In genomic region chr4:189881190-189881589, GRCh38 we compare ENCODE assay signal across 8 cellular contexts. TPM values are rescaled to one million over a fixed set of nuclear protein-coding genes. Genes with fewer than 3 reads are reported as not detected.
DNase-seq lines count a peak whose midpoint lies in the region; ATAC-seq and TF ChIP-seq lines count a peak whose summit lies in the region.
"Not testable (repeated sequence)": the region's sequence is repeated elsewhere in the genome, so short reads cannot be mapped to it uniquely, and the experiment has no call there.

No MANE protein-coding gene starts in this region.

- not testable (repeated sequence) for H3K9me3 ChIP-seq in right lobe of liver, ovary, thoracic aorta

- WGBS in right lobe of liver (ENCODE audit: insufficient coverage, low coverage, low lambda C conversion rate, missing lambda C conversion rate): 86% methylated on average over 15 of the region's 15 CpGs
- WGBS in ovary, 3 donors: 90 to 92% (median 90%) methylated on average over 15 of the region's 15 CpGs

- H3K27me3 ChIP-seq in right lobe of liver; ovary; thoracic aorta (replicated peaks; ENCODE audit: insufficient read depth): not testable (repeated sequence)

- not testable (repeated sequence) for H3K4me1 ChIP-seq in right lobe of liver; ovary (ENCODE audit: insufficient read depth); thoracic aorta (ENCODE audit: control insufficient read depth in 1 of 2, low read depth in 2 of 2)

- TF ChIP-seq POLR2A in right lobe of liver (IDR thresholded peaks at IDR 0.05); ovary (IDR thresholded peaks at IDR 0.05): not testable (repeated sequence)

- intact Hi-C loops in right lobe of liver (cut with DNase I); ovary (cut with DNase I): not testable (repeated sequence)

- not testable (repeated sequence) for TF ChIP-seq CTCF in fibroblast of mammary gland (conservative IDR thresholded peaks at IDR 0.05; ENCODE audit: control insufficient read depth, insufficient read depth, low read depth, low read length); right lobe of liver (IDR thresholded peaks at IDR 0.05); ovary (IDR thresholded peaks at IDR 0.05); thoracic aorta (IDR thresholded peaks at IDR 0.05)

- peak; percentile 79 for ATAC-seq in HG02885 (IDR thresholded peaks at IDR 0.05; ENCODE audit: poor library complexity, unreplicated experiment)
- ATAC-seq in right lobe of liver; thoracic aorta (ENCODE audit: insufficient number of reproducible peaks, low FRiP score, low read depth): not testable (repeated sequence)

- H3K27ac ChIP-seq in right lobe of liver, ovary, thoracic aorta: not testable (repeated sequence)

- DNase-seq in D341Med (ENCODE audit: low spot score) (peak; percentile 40), astrocyte of the hippocampus (ENCODE audit: low read depth, low spot score) (peak; percentile 4), fibroblast of mammary gland (ENCODE audit: low read depth) (peak; percentile 14), right lobe of liver (peak in 2 of 3 donors; percentile 58 to 60), ovary (peak in 3 of 5 donors; percentile 23 to 49 (median 24)), thoracic aorta (ENCODE audit: low spot score) (peak; percentile 12)
- peak; percentile 2 for DNase-seq in activated CD4-positive, alpha-beta T cell treated with anti-CD3 and anti-CD28 coated beads, Interleukin-2, amount 50 U/mL, for 1 hour

- not testable (repeated sequence) for H3K4me3 ChIP-seq in fibroblast of mammary gland (ENCODE audit: control insufficient read depth, low read depth, low read length); right lobe of liver; ovary; thoracic aorta

- not testable (repeated sequence) for TF ChIP-seq EP300 in ovary (IDR thresholded peaks at IDR 0.05)

- not testable (repeated sequence) for H3K36me3 ChIP-seq in right lobe of liver, ovary, thoracic aorta

RNA-seq across cellular contexts. Expression of gene FRG1, which starts 59.5 kb away (rescaled TPM):
- total RNA-seq in right lobe of liver: 10 to 100 TPM; 14.2 to 23.7 (median 18.0) TPM
- total RNA-seq in ovary: 10 to 100 TPM; 35.0 to 49.8 (median 41.8) TPM
- 10 to 100 TPM; 52.0 to 68.7 TPM for polyA plus RNA-seq in ovary
- 10 to 100 TPM; 16.4 to 23.9 TPM for total RNA-seq in thoracic aorta

Comparison
In these comparisons a context has a peak if more than half of its experiments do, and no peak if none do; other contexts are left out.
1. DNase-seq: peak in every context shown above with its lines; median percentile 59 in right lobe of liver; 40 in D341Med; 24 in ovary; 14 in fibroblast of mammary gland; 12 in thoracic aorta; 4 in astrocyte of the hippocampus; 2 in activated CD4-positive, alpha-beta T cell treated with anti-CD3 and anti-CD28 coated beads, Interleukin-2, amount 50 U/mL, for 1 hour.